ENCODE assay signal across 1 cellular context in the genomic region with DNA sequence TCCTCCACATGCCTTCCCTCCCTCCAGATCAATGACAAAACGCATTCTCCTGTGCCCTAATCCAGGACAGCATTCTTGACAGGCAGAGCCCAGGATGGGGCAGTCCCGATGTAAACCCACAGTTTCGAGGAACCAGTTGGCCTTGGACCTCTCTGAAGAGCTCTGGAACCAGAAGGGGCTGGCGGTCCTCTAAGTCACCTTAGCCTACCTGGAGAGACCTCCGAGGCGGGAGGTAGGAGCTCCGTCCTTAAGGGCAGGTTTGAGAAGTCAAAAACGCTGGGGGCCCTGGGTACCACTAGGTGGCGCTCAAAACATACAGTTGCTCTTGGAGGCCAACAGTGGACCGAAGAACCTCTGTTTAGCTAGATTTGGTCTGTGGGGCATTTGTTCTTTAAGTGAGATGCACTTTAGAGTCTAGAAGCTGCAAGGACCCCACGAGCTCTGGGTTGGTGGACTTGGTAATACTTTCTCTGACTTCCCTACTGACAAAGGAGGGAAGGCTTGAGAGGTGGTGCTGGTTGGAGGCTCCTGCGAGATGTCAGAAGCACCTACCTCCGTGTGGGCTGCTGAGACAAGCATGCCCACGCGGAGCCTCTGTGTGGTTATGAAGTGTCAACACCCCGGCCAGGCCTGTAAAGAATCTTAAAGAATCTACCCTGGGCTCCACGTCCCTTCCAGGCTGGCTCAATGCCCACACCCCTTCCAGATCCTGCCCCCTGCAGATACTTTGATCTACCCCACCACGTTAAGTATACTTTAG.
TF ChIP-seq lines count a peak whose summit lies in the region.

No MANE protein-coding gene starts in this region.

TF ChIP-seq in GM23338, 12 proteins besides CTCF, POLR2A, EP300 and RAD21 (continued from another document):
- no peak for TF ChIP-seq ZNF331 (CRISPR knock-in tag; IDR thresholded peaks at IDR 0.05; ENCODE audit: low read depth)
